ENCODE assay signal across 1 cellular context in the genomic region with DNA sequence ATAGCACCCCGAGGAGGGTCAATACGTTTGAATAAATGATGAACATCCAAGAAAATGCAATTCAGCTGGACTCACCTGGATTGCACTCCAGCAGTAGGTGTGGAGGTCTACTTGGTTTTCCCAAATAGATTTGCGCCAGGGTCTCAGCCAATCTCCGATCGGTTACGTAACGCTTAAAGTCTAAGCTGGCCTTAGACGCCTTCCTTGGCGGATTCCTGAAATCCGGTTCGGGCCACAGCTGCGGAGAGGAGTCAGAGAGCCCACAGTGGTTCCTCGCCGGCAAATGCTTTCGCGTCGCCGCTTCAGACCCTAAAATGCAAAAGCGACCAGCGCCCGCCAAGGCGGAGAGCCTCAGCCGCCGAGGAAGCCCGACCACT.
TF ChIP-seq lines count a peak whose summit lies in the region.

No MANE protein-coding gene starts in this region.

TF ChIP-seq in K562, 482 proteins besides CTCF, POLR2A, EP300 and RAD21 (continued from another document and continues in another):
- 0 out of 2 replicates have a peak, but pooled peaks have one; percentile 47 for TF ChIP-seq FOXK1 (CRISPR knock-in tag; IDR thresholded peaks at IDR 0.05; ENCODE audit: borderline replicate concordance)
- TF ChIP-seq CHD2 (IDR thresholded peaks at IDR 0.05; ENCODE audit: low read depth, low read length), result no peak
- no peak for TF ChIP-seq HNRNPL (IDR thresholded peaks at IDR 0.05; ENCODE audit: low read depth, low read length)
- TF ChIP-seq PML (IDR thresholded peaks at IDR 0.05; ENCODE audit: low read length), result no peak
- TF ChIP-seq SMARCC2 (IDR thresholded peaks at IDR 0.05; ENCODE audit: low read depth), result no peak
- TF ChIP-seq ARNT (IDR thresholded peaks at IDR 0.05), result 0 out of 4 replicates have a peak, but pooled peaks of 1 of the 2 experiments have one; percentile 6
- no peak for TF ChIP-seq MAFF (IDR thresholded peaks at IDR 0.05; ENCODE audit: low read length)
- no peak for TF ChIP-seq HNRNPK (IDR thresholded peaks at IDR 0.05; ENCODE audit: low read depth, low read length, poor library complexity, severe bottlenecking)
- TF ChIP-seq RBM25 (IDR thresholded peaks at IDR 0.05; ENCODE audit: low read depth, low read length, severe bottlenecking), result no peak
- 0 out of 2 replicates have a peak, but pooled peaks have one; percentile 16 for TF ChIP-seq ZNF239 (CRISPR knock-in tag; IDR thresholded peaks at IDR 0.05)
- no peak for TF ChIP-seq ZNF584 (CRISPR knock-in tag; IDR thresholded peaks at IDR 0.05; ENCODE audit: low read depth)
- TF ChIP-seq EWSR1 (IDR thresholded peaks at IDR 0.05; ENCODE audit: borderline replicate concordance, low read depth, partially characterized antibody), result no peak
- TF ChIP-seq HMG20A (CRISPR knock-in tag; conservative IDR thresholded peaks at IDR 0.05), result 0 out of 2 replicates have a peak, but pooled peaks have one; percentile 68
- peak; percentile 58; the same call in 1 of the 2 replicates for TF ChIP-seq ZNF12 (CRISPR knock-in tag; IDR thresholded peaks at IDR 0.05)
- no peak for TF ChIP-seq POLR2B (IDR thresholded peaks at IDR 0.05; ENCODE audit: low read depth, partially characterized antibody)
- no peak for TF ChIP-seq XRCC4 (IDR thresholded peaks at IDR 0.05; ENCODE audit: extremely low read depth, insufficient read depth, insufficient read length)
- TF ChIP-seq, protein P1, sequence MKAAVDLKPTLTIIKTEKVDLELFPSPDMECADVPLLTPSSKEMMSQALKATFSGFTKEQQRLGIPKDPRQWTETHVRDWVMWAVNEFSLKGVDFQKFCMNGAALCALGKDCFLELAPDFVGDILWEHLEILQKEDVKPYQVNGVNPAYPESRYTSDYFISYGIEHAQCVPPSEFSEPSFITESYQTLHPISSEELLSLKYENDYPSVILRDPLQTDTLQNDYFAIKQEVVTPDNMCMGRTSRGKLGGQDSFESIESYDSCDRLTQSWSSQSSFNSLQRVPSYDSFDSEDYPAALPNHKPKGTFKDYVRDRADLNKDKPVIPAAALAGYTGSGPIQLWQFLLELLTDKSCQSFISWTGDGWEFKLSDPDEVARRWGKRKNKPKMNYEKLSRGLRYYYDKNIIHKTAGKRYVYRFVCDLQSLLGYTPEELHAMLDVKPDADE (conservative IDR thresholded peaks at IDR 0.05; ENCODE audit: control insufficient read depth, low read depth, low read length), result no peak
- TF ChIP-seq, protein P2, sequence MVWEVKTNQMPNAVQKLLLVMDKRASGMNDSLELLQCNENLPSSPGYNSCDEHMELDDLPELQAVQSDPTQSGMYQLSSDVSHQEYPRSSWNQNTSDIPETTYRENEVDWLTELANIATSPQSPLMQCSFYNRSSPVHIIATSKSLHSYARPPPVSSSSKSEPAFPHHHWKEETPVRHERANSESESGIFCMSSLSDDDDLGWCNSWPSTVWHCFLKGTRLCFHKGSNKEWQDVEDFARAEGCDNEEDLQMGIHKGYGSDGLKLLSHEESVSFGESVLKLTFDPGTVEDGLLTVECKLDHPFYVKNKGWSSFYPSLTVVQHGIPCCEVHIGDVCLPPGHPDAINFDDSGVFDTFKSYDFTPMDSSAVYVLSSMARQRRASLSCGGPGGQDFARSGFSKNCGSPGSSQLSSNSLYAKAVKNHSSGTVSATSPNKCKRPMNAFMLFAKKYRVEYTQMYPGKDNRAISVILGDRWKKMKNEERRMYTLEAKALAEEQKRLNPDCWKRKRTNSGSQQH (CRISPR knock-in tag; IDR thresholded peaks at IDR 0.05), result peak; percentile 85; the same call in 1 of the 2 replicates
- 0 out of 2 replicates have a peak, but pooled peaks have one; percentile 16 for TF ChIP-seq KLF13 (tag; IDR thresholded peaks at IDR 0.05; ENCODE audit: borderline replicate concordance, low read depth)
- TF ChIP-seq, protein P3, sequence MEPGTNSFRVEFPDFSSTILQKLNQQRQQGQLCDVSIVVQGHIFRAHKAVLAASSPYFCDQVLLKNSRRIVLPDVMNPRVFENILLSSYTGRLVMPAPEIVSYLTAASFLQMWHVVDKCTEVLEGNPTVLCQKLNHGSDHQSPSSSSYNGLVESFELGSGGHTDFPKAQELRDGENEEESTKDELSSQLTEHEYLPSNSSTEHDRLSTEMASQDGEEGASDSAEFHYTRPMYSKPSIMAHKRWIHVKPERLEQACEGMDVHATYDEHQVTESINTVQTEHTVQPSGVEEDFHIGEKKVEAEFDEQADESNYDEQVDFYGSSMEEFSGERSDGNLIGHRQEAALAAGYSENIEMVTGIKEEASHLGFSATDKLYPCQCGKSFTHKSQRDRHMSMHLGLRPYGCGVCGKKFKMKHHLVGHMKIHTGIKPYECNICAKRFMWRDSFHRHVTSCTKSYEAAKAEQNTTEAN (CRISPR knock-in tag; IDR thresholded peaks at IDR 0.05), result peak; percentile 26; the same call in 1 of the 2 replicates
- 0 out of 2 replicates have a peak, but pooled peaks have one; percentile 53 for TF ChIP-seq ZFX (CRISPR knock-in tag; IDR thresholded peaks at IDR 0.05)
- TF ChIP-seq NR4A1 (CRISPR knock-in tag; IDR thresholded peaks at IDR 0.05), result peak; percentile 92
- no peak for TF ChIP-seq NR4A1 (tag; IDR thresholded peaks at IDR 0.05)
- TF ChIP-seq, protein P4, sequence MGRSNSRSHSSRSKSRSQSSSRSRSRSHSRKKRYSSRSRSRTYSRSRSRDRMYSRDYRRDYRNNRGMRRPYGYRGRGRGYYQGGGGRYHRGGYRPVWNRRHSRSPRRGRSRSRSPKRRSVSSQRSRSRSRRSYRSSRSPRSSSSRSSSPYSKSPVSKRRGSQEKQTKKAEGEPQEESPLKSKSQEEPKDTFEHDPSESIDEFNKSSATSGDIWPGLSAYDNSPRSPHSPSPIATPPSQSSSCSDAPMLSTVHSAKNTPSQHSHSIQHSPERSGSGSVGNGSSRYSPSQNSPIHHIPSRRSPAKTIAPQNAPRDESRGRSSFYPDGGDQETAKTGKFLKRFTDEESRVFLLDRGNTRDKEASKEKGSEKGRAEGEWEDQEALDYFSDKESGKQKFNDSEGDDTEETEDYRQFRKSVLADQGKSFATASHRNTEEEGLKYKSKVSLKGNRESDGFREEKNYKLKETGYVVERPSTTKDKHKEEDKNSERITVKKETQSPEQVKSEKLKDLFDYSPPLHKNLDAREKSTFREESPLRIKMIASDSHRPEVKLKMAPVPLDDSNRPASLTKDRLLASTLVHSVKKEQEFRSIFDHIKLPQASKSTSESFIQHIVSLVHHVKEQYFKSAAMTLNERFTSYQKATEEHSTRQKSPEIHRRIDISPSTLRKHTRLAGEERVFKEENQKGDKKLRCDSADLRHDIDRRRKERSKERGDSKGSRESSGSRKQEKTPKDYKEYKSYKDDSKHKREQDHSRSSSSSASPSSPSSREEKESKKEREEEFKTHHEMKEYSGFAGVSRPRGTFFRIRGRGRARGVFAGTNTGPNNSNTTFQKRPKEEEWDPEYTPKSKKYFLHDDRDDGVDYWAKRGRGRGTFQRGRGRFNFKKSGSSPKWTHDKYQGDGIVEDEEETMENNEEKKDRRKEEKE (IDR thresholded peaks at IDR 0.05; ENCODE audit: borderline replicate concordance in 1 of 2, control insufficient read depth in 1 of 2, low read depth in 2 of 2, low read length in 1 of 2), result no peak
- peak; percentile 29; the same call in 1 of the 2 replicates for TF ChIP-seq E2F3 (CRISPR knock-in tag; IDR thresholded peaks at IDR 0.05)
- TF ChIP-seq, protein P5, sequence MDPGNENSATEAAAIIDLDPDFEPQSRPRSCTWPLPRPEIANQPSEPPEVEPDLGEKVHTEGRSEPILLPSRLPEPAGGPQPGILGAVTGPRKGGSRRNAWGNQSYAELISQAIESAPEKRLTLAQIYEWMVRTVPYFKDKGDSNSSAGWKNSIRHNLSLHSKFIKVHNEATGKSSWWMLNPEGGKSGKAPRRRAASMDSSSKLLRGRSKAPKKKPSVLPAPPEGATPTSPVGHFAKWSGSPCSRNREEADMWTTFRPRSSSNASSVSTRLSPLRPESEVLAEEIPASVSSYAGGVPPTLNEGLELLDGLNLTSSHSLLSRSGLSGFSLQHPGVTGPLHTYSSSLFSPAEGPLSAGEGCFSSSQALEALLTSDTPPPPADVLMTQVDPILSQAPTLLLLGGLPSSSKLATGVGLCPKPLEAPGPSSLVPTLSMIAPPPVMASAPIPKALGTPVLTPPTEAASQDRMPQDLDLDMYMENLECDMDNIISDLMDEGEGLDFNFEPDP (CRISPR knock-in tag; IDR thresholded peaks at IDR 0.05), result no peak
- no peak for TF ChIP-seq RBM39 (optimal IDR thresholded peaks at IDR 0.05; ENCODE audit: low read depth, low read length)
- TF ChIP-seq SMARCA4 (IDR thresholded peaks at IDR 0.05), result no peak
- TF ChIP-seq, protein P6, sequence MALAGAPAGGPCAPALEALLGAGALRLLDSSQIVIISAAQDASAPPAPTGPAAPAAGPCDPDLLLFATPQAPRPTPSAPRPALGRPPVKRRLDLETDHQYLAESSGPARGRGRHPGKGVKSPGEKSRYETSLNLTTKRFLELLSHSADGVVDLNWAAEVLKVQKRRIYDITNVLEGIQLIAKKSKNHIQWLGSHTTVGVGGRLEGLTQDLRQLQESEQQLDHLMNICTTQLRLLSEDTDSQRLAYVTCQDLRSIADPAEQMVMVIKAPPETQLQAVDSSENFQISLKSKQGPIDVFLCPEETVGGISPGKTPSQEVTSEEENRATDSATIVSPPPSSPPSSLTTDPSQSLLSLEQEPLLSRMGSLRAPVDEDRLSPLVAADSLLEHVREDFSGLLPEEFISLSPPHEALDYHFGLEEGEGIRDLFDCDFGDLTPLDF (CRISPR knock-in tag; IDR thresholded peaks at IDR 0.05), result no peak
- 0 out of 2 replicates have a peak, but pooled peaks have one; percentile 47 for TF ChIP-seq NR2F6 (CRISPR knock-in tag; IDR thresholded peaks at IDR 0.05)
- TF ChIP-seq TAF1 (IDR thresholded peaks at IDR 0.05; ENCODE audit: control insufficient read depth, extremely low read depth, insufficient read depth, low read length, severe bottlenecking), result no peak
- no peak for TF ChIP-seq TEAD4 (IDR thresholded peaks at IDR 0.05; ENCODE audit: low read length)
- TF ChIP-seq TEAD4 (CRISPR knock-in tag; IDR thresholded peaks at IDR 0.05; ENCODE audit: borderline replicate concordance), result peak; percentile 9; the same call in 1 of the 2 replicates
- TF ChIP-seq, protein P7, sequence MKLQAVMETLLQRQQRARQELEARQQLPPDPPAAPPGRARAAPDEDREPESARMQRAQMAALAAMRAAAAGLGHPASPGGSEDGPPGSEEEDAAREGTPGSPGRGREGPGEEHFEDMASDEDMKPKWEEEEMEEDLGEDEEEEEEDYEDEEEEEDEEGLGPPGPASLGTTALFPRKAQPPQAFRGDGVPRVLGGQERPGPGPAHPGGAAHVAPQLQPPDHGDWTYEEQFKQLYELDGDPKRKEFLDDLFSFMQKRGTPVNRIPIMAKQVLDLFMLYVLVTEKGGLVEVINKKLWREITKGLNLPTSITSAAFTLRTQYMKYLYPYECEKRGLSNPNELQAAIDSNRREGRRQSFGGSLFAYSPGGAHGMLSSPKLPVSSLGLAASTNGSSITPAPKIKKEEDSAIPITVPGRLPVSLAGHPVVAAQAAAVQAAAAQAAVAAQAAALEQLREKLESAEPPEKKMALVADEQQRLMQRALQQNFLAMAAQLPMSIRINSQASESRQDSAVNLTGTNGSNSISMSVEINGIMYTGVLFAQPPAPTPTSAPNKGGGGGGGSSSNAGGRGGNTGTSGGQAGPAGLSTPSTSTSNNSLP (IDR thresholded peaks at IDR 0.05; ENCODE audit: borderline replicate concordance, low read depth, low read length), result no peak
- no peak for TF ChIP-seq DACH1 (IDR thresholded peaks at IDR 0.05; ENCODE audit: partially characterized antibody)
- TF ChIP-seq KLF16 (IDR thresholded peaks at IDR 0.05), result no peak
- TF ChIP-seq PHF20 (IDR thresholded peaks at IDR 0.05; ENCODE audit: partially characterized antibody), result no peak
- TF ChIP-seq, protein P8, sequence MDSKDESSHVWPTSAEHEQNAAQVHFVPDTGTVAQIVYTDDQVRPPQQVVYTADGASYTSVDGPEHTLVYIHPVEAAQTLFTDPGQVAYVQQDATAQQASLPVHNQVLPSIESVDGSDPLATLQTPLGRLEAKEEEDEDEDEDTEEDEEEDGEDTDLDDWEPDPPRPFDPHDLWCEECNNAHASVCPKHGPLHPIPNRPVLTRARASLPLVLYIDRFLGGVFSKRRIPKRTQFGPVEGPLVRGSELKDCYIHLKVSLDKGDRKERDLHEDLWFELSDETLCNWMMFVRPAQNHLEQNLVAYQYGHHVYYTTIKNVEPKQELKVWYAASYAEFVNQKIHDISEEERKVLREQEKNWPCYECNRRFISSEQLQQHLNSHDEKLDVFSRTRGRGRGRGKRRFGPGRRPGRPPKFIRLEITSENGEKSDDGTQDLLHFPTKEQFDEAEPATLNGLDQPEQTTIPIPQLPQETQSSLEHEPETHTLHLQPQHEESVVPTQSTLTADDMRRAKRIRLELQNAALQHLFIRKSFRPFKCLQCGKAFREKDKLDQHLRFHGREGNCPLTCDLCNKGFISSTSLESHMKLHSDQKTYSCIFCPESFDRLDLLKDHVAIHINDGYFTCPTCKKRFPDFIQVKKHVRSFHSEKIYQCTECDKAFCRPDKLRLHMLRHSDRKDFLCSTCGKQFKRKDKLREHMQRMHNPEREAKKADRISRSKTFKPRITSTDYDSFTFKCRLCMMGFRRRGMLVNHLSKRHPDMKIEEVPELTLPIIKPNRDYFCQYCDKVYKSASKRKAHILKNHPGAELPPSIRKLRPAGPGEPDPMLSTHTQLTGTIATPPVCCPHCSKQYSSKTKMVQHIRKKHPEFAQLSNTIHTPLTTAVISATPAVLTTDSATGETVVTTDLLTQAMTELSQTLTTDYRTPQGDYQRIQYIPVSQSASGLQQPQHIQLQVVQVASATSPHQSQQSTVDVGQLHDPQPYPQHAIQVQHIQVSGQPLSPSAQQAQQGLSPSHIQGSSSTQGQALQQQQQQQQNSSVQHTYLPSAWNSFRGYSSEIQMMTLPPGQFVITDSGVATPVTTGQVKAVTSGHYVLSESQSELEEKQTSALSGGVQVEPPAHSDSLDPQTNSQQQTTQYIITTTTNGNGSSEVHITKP (IDR thresholded peaks at IDR 0.05; ENCODE audit: partially characterized antibody), result no peak
- TF ChIP-seq JUNB (CRISPR knock-in tag; conservative IDR thresholded peaks at IDR 0.05), result no peak
- peak; percentile 71; the same call in 1 of the 2 replicates for TF ChIP-seq ZSCAN29 (IDR thresholded peaks at IDR 0.05)
- peak; percentile 42; the same call in 1 of the 2 replicates for TF ChIP-seq DMBX1 (CRISPR knock-in tag; IDR thresholded peaks at IDR 0.05; ENCODE audit: borderline replicate concordance)
- TF ChIP-seq ZNF347 (CRISPR knock-in tag; IDR thresholded peaks at IDR 0.05; ENCODE audit: low read depth), result no peak
- TF ChIP-seq MIER1 (IDR thresholded peaks at IDR 0.05; ENCODE audit: low read depth), result no peak
- TF ChIP-seq CXXC5 (CRISPR knock-in tag; IDR thresholded peaks at IDR 0.05), result no peak
- TF ChIP-seq BRCA1 (IDR thresholded peaks at IDR 0.05), result no peak
- TF ChIP-seq BRCA1 (CRISPR knock-in tag; IDR thresholded peaks at IDR 0.05), result no peak
- no peak for TF ChIP-seq RBM14 (IDR thresholded peaks at IDR 0.05; ENCODE audit: borderline replicate concordance, insufficient read depth, low read depth, low read length)
- TF ChIP-seq RHOXF2B (CRISPR knock-in tag; conservative IDR thresholded peaks at IDR 0.05), result no peak
- TF ChIP-seq ZNF551 (CRISPR knock-in tag; IDR thresholded peaks at IDR 0.05), result no peak
- TF ChIP-seq, protein P9, sequence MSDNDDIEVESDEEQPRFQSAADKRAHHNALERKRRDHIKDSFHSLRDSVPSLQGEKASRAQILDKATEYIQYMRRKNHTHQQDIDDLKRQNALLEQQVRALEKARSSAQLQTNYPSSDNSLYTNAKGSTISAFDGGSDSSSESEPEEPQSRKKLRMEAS (CRISPR knock-in tag; IDR thresholded peaks at IDR 0.05), result no peak
- TF ChIP-seq CBFA2T3 (IDR thresholded peaks at IDR 0.05), result no peak
- TF ChIP-seq MAFG (tag; conservative IDR thresholded peaks at IDR 0.05), result no peak
